In genomic region chr7:95674101-95674500, GRCh38 we compare ENCODE assay signal across 10 cellular contexts.
"Had no signal": no experiment of that assay in that cellular context is flagged by ENCODE, and none has a peak within 500 bp of the region (broad histone marks: within the 10 kb centered on the region; RNA-seq: fewer than 3 reads in every experiment).

No MANE protein-coding gene starts in this region.

- FAIRE-seq: H1, H54 had no signal

- H3K9me3 Mint-ChIP-seq: GM23338, H9, HFFc6 had no signal

- H3K4me3 Mint-ChIP-seq: GM23338, H9, HFFc6 had no signal

- H3K4me1 Mint-ChIP-seq: GM23338, H9 had no signal

- DNase-seq: GM23248, GOT3, H7, H9, HCEC 1CT, HFFc6 had no signal

- H3K27ac Mint-ChIP-seq: GM23338, H9, HFFc6 had no signal

- ATAC-seq: GM23338, HCT116 had no signal
